Comparison of ENCODE assay signal across 8 cellular contexts in the genomic region with DNA sequence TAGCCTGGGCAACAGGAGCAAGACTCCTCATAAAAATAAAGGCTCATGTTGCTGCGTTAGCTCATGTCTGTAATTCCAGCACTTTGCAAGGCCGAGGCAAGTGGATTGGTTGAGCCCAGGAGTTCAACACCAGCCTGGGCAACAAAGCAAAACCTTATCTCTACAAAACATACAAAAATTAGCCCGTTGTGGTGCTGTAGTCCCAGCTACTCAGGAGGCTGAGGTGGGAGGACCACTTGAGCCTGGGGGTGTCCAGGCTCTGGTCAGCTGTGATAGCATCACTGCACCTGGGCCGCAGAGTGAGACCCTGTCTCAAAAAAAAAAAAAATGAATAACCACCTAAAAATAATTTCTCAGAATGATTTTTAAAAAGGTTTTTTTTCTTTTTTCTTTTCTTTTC. TPM values are rescaled to one million over a fixed set of nuclear protein-coding genes. Genes with fewer than 3 reads are reported as not detected.
"Had no signal": no experiment of that assay in that cellular context is flagged by ENCODE, and none has a peak within 500 bp of the region (broad histone marks: within the 10 kb centered on the region; RNA-seq: fewer than 3 reads in every experiment).

No MANE protein-coding gene starts in this region.

- FAIRE-seq: G401.6, GM12878, GM12891, GM12892, GM18507, GM19239 had no signal

- H3K4me3 ChIP-seq: GM12878 had no signal

- ATAC-seq: GM12878 had no signal

- DNase-seq: GDM1, GF-D8 had no signal

RNA-seq across cellular contexts. Expression of a gene that starts 31.9 kb away (rescaled TPM):
- total RNA-seq: GM12878 had no signal
